Comparison of ENCODE assay signal across 25 cellular contexts in the genomic region with DNA sequence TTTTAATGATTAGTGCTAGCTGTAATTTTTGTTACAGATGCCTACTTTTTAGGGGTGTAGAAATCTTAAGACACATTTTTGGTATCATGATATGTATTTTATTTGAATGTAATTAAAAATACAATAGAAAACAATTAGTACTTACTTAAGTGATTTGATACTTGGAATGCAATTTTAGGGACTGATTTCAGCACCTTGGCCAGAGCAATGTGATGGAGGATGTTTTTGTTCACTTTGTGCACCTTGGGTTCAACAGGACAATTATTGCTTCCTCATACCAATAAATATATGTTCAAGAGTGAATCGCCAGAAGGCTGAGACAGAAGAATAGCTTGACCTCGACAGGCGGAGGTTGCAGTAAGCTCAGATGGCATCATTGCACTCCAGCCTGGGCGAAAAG. TPM values are rescaled to one million over a fixed set of nuclear protein-coding genes. Genes with fewer than 3 reads are reported as not detected.
DNase-seq lines count a peak whose midpoint lies in the region; ATAC-seq, FAIRE-seq and TF ChIP-seq lines count a peak whose summit lies in the region.
"Had no signal": no experiment of that assay in that cellular context is flagged by ENCODE, and none has a peak within 500 bp of the region (broad histone marks: within the 10 kb centered on the region; RNA-seq: fewer than 3 reads in every experiment).

No MANE protein-coding gene starts in this region.

- 2% methylated on average over 4 of the region's 4 CpGs for WGBS in HepG2 (ENCODE audit: low lambda C conversion rate)
- WGBS in right lobe of liver (ENCODE audit: insufficient coverage, low coverage, low lambda C conversion rate, missing lambda C conversion rate), result 50% methylated on average over 4 of the region's 4 CpGs

- no peak overlapping the region for H2AFZ ChIP-seq in HepG2 (ENCODE audit: low read length)
- no peak overlapping the region for H2AFZ ChIP-seq in fibroblast of lung (ENCODE audit: low read length)

- H4K20me1 ChIP-seq in HepG2 (ENCODE audit: insufficient read depth, low read length), result no peaks in the 10 kb centered on the region
- H4K20me1 ChIP-seq in fibroblast of lung (ENCODE audit: control insufficient read depth, extremely low read depth, insufficient read depth, low read length), result no peaks in the 10 kb centered on the region

- no peak for DNase-seq in HepG2 (ENCODE audit: low spot score)
- DNase-seq in right lobe of liver, result no peak
- DNase-seq in RWPE1 (ENCODE audit: low spot score), result peak; percentile 3
- peak; percentile 11 to 13 for DNase-seq in fibroblast of lung (ENCODE audit: low read depth in 2 of 2)
- no peak for DNase-seq in NCI-H1092 treated with DMSO at 0.1 percent for 48 hours (lab: John Stamatoyannopoulos, UW)
- no peak for DNase-seq in ecto neural progenitor cell (ENCODE audit: low spot score)
- DNase-seq: activated CD4-positive, CD25-positive, alpha-beta regulatory T cell treated with anti-CD3 and anti-CD28 coated beads, Interleukin-2, amount 50 U/mL, for 72 hours; activated CD8-positive, alpha-beta memory T cell treated with anti-CD3 and anti-CD28 coated beads for 24 hours; activated T-cell treated with anti-CD3 and anti-CD28 coated beads, Interleukin-2, amount 50 U/mL, for 48 hours; body of pancreas; C1 segment of cervical spinal cord; DMS 273 treated with DMSO at 0.1 percent for 48 hours; mucosa of descending colon; NCI-H524 treated with DMSO at 0.1 percent for 48 hours; stimulated activated CD8-positive, alpha-beta memory T cell treated with anti-CD3 and anti-CD28 coated beads, Interleukin-4, amount 100 ng/mL, for 48 hours had no signal

- ATAC-seq in HepG2, result no peak
- no peak for ATAC-seq in right lobe of liver
- ATAC-seq in GM21786 (IDR thresholded peaks at IDR 0.05; ENCODE audit: unreplicated experiment), result no peak
- no peak for ATAC-seq in HG03565 (IDR thresholded peaks at IDR 0.05; ENCODE audit: unreplicated experiment)
- ATAC-seq: body of pancreas, left lobe of liver, mucosa of descending colon had no signal

- CTCF ChIA-PET in HepG2 (lab: Yijun Ruan, JAX; ENCODE audit: low intra/inter-chr PET ratio, low total read pairs), result no interaction called here
- CTCF ChIA-PET in RWPE1 (lab: Yijun Ruan, JAX), result no interaction called here

- intact Hi-C loops in HepG2 (cut with micrococcal nuclease; ENCODE audit: unreplicated experiment) (no loop called here), right lobe of liver (cut with DNase I) (no loop called here)

- POLR2A ChIA-PET in HepG2 (lab: Yijun Ruan, JAX), result no interaction called here
- POLR2A ChIA-PET in RWPE1 (lab: Yijun Ruan, JAX; ENCODE audit: low non-redundant PET), result no interaction called here

- H3K9me3 ChIP-seq in HepG2 (ENCODE audit: low read length) (no peaks in the 10 kb centered on the region), right lobe of liver (no peaks in the 10 kb centered on the region), fibroblast of lung (ENCODE audit: control insufficient read depth, insufficient read depth, low read depth, low read length) (no peaks in the 10 kb centered on the region)
- H3K9me3 ChIP-seq: body of pancreas, mucosa of descending colon, neutrophil, SJSA1 had no signal

- TF ChIP-seq CTCF in HepG2 (CRISPR knock-in tag; IDR thresholded peaks at IDR 0.05) (no peak), right lobe of liver (IDR thresholded peaks at IDR 0.05) (no peak), RWPE1 (conservative IDR thresholded peaks at IDR 0.05; ENCODE audit: low read depth) (no peak), fibroblast of lung (conservative IDR thresholded peaks at IDR 0.05 in 1 of 2, IDR thresholded peaks at IDR 0.05 in 1 of 2; ENCODE audit: low read depth in 1 of 2, low read length in 2 of 2) (no peak)

- no peaks in the 10 kb centered on the region for H3K4me1 ChIP-seq in HepG2 (ENCODE audit: insufficient read depth, low read length)
- no peaks in the 10 kb centered on the region for H3K4me1 ChIP-seq in right lobe of liver
- no peaks in the 10 kb centered on the region for H3K4me1 ChIP-seq in fibroblast of lung (ENCODE audit: control insufficient read depth, extremely low read depth, insufficient read depth, low read length)
- H3K4me1 ChIP-seq: body of pancreas, SJSA1 had no signal

- BruUV-seq in HepG2 (replicated peaks; lab: Mats Ljungman, UMichigan), result no TSS peak

- H3K27ac ChIP-seq in HepG2 (ENCODE audit: extremely low read length, insufficient read depth, low read length) (no peak overlapping the region), right lobe of liver (no peak overlapping the region), RWPE1 (no peak overlapping the region), fibroblast of lung (ENCODE audit: insufficient read depth, low read length) (no peak overlapping the region)
- H3K27ac ChIP-seq: body of pancreas, KMS-11, neutrophil, SJSA1 had no signal

- TF ChIP-seq EP300 in HepG2 (IDR thresholded peaks at IDR 0.05; ENCODE audit: low read depth in 2 of 2, low read length in 2 of 2) (no peak), HepG2 (CRISPR knock-in tag; IDR thresholded peaks at IDR 0.05; ENCODE audit: borderline replicate concordance) (no peak)

- no peak for TF ChIP-seq RAD21 in HepG2 (CRISPR knock-in tag; IDR thresholded peaks at IDR 0.05)

- H3K4me3 ChIP-seq in HepG2 (replicated peaks in 1 of 3; ENCODE audit: insufficient read depth in 1 of 3, low read depth in 2 of 3, low read length in 3 of 3), result no peak overlapping the region
- H3K4me3 ChIP-seq in right lobe of liver, result no peak overlapping the region
- no peak overlapping the region for H3K4me3 ChIP-seq in fibroblast of lung (replicated peaks in 1 of 4; ENCODE audit: control extremely low read depth in 1 of 4, insufficient read depth in 1 of 4, low read depth in 3 of 4, low read length in 4 of 4)
- H3K4me3 ChIP-seq: body of pancreas, mucosa of descending colon, SJSA1 had no signal

- in situ Hi-C loops in HepG2 (cut with HindIII; ENCODE audit: extremely low pct_ligation_motif_present, low pct_unique_long_range_greater_than_20kb), result no loop called here

- no peaks in the 10 kb centered on the region for H3K36me3 ChIP-seq in HepG2 (replicated peaks in 1 of 2; ENCODE audit: control insufficient read depth in 1 of 2, insufficient read depth in 2 of 2, low read length in 2 of 2)
- H3K36me3 ChIP-seq in right lobe of liver, result no peaks in the 10 kb centered on the region
- H3K36me3 ChIP-seq in fibroblast of lung (ENCODE audit: control insufficient read depth, insufficient read depth, low read length), result no peaks in the 10 kb centered on the region
- H3K36me3 ChIP-seq: neutrophil, SJSA1 had no signal

- TF ChIP-seq POLR2A in HepG2 (IDR thresholded peaks at IDR 0.05; ENCODE audit: insufficient read depth in 1 of 2, low read depth in 2 of 2, low read length in 2 of 2), result no peak
- TF ChIP-seq POLR2A in right lobe of liver (IDR thresholded peaks at IDR 0.05), result no peak

- H3K79me2 ChIP-seq in HepG2 (ENCODE audit: insufficient read depth, low read length) (no peaks in the 10 kb centered on the region), fibroblast of lung (ENCODE audit: control insufficient read depth, insufficient read depth, low read length) (no peaks in the 10 kb centered on the region)

- H3K9ac ChIP-seq in HepG2 (ENCODE audit: insufficient read depth, low read depth, low read length) (no peak overlapping the region), fibroblast of lung (ENCODE audit: insufficient read depth, low read length) (no peak overlapping the region)
- H3K9ac ChIP-seq: KMS-11 had no signal

- FAIRE-seq in HepG2 (lab: Jason Lieb, UNC), result no peak

- H3K27me3 ChIP-seq in HepG2 (ENCODE audit: control insufficient read depth in 1 of 2, insufficient read depth in 2 of 2, low read length in 2 of 2) (no peaks in the 10 kb centered on the region; a peak in 1 of 5 replicates), right lobe of liver (no peaks in the 10 kb centered on the region), fibroblast of lung (ENCODE audit: control insufficient read depth, insufficient read depth, low read length) (no peaks in the 10 kb centered on the region)
- H3K27me3 ChIP-seq: body of pancreas, neutrophil, SJSA1 had no signal

- no peak overlapping the region for H3K4me2 ChIP-seq in HepG2 (ENCODE audit: low read depth, low read length)
- H3K4me2 ChIP-seq in fibroblast of lung (ENCODE audit: extremely low read depth, insufficient read depth, low read length), result no peak overlapping the region
- H3K4me2 ChIP-seq: KMS-11 had no signal

TF ChIP-seq in HepG2, 621 proteins besides CTCF, POLR2A, EP300 and RAD21 (continues in another document):
- TF ChIP-seq TP53 (CRISPR knock-in tag; conservative IDR thresholded peaks at IDR 0.05), result no peak
- peak; percentile 92 for TF ChIP-seq MIER2 (CRISPR knock-in tag; IDR thresholded peaks at IDR 0.05)

RNA-seq across cellular contexts. Expression of a gene that starts 22.3 kb away (rescaled TPM):
- not detected in 2 replicates for total RNA-seq in HepG2 (2016; rRNA removed; fragmentation: Illumina TruSeq; extraction: Trizol)
- not detected in 2 replicates for total RNA-seq in HepG2 (2016; cell fraction: cytosol; rRNA removed; fragmentation: Illumina TruSeq; extraction: Trizol; ENCODE audit: low read depth)
- total RNA-seq in HepG2 (2016; cell fraction: insoluble cytoplasmic fraction; rRNA removed; fragmentation: Illumina TruSeq; extraction: Trizol), result not detected in 2 replicates
- not detected in 2 replicates for total RNA-seq in HepG2 (2016; cell fraction: membrane; rRNA removed; fragmentation: Illumina TruSeq; extraction: Trizol)
- not detected in 2 replicates for total RNA-seq in HepG2 (2016; cell fraction: nucleus; rRNA removed; fragmentation: Illumina TruSeq; extraction: Trizol)
- not detected in 2 replicates for polyA plus RNA-seq in HepG2 (2011; rRNA removed)
- not detected in 2 replicates for polyA plus RNA-seq in HepG2 (2011; cell fraction: cytosol; rRNA removed)
- polyA plus RNA-seq in HepG2 (2011; cell fraction: nucleus; rRNA removed), result not detected in 2 replicates
- not detected in 2 replicates for polyA plus RNA-seq in HepG2 (2012)
- not detected in 2 replicates for polyA plus RNA-seq in HepG2 (2016; cell fraction: cytosol; fragmentation: Illumina TruSeq; extraction: Trizol; ENCODE audit: low read depth)
- not detected in 2 replicates for polyA plus RNA-seq in HepG2 (2016; cell fraction: insoluble cytoplasmic fraction; fragmentation: Illumina TruSeq; extraction: Trizol; ENCODE audit: low read depth)
- not detected in 2 replicates for polyA plus RNA-seq in HepG2 (2016; cell fraction: membrane; fragmentation: Illumina TruSeq; extraction: Trizol; ENCODE audit: low read depth)
- polyA plus RNA-seq in HepG2 (2016; cell fraction: nucleus; fragmentation: Illumina TruSeq; extraction: Trizol; ENCODE audit: insufficient read depth, low read depth), result not detected in 2 replicates
- not detected in 2 replicates for polyA minus RNA-seq in HepG2 (2011; rRNA and poly(A)+ RNA removed; ENCODE audit: low replicate concordance)
- polyA minus RNA-seq in HepG2 (2011; cell fraction: cytosol; rRNA and poly(A)+ RNA removed), result not detected in 2 replicates
- not detected in 2 replicates for polyA minus RNA-seq in HepG2 (2011; cell fraction: nucleus; rRNA and poly(A)+ RNA removed)
- total RNA-seq in right lobe of liver, result 1 to 10 TPM; 1.7 to 8.6 (median 6.2) TPM
- total RNA-seq in fibroblast of lung, result under 0.01 and 0.50 TPM in 2 replicates
- polyA plus RNA-seq in fibroblast of lung, result 0.17 and 1.5 TPM in 2 replicates
- polyA plus RNA-seq in fibroblast of lung (2012), result 0.05 and 0.65 TPM in 2 replicates
- not detected in 2 replicates for polyA minus RNA-seq in fibroblast of lung (ENCODE audit: low replicate concordance)
- total RNA-seq: mucosa of descending colon; pulmonary artery endothelial cell; SJSA1; subcutaneous adipose tissue; T-helper 2 cell treated with Interferon-gamma antibody and Interleukin-4, amounts not matched to agents 100 ng/mL and 5 ng/mL, for 36 hours had no signal
- polyA plus RNA-seq: urinary bladder had no signal

Comparison
In these comparisons a context has a peak if more than half of its experiments do, and no peak if none do; other contexts are left out.
1. DNase-seq: peak in RWPE1 (single experiment) and fibroblast of lung (2 of 2); none in HepG2 (single experiment), right lobe of liver (0 of 3), NCI-H1092 treated with DMSO at 0.1 percent for 48 hours (single experiment) and ecto neural progenitor cell (single experiment).